In the genomic region with DNA sequence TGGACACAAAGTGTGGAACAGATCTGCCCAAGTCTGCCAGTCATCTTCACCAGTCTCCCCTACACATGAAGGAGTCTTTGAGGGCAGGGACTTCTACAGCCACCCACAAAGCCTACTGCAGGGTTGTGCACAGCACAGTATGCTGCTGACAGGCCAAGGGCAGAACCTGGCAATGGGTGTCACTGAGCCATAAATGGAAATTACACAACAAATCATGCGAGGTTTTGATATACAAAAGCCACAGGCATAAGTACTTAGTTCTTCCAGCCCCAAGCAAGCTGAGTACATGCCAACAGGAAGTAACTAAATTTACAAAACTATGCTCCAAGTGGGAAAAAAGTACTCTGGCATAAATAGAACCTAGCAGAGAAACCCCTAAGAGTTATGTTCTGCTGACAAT, we compare ENCODE assay signal across 18 cellular contexts. TPM values are rescaled to one million over a fixed set of nuclear protein-coding genes. Genes with fewer than 3 reads are reported as not detected.
A peak's percentile ranks its signal among the peaks of the same experiment; 100 is the strongest.
DNase-seq lines count a peak whose midpoint lies in the region; TF ChIP-seq lines count a peak whose summit lies in the region.
"Had no signal": no experiment of that assay in that cellular context is flagged by ENCODE, and none has a peak within 500 bp of the region (broad histone marks: within the 10 kb centered on the region; RNA-seq: fewer than 3 reads in every experiment).

No MANE protein-coding gene starts in this region.

- POLR2A ChIA-PET in RWPE1 (lab: Yijun Ruan, JAX; ENCODE audit: low non-redundant PET), result no interaction called here
- POLR2A ChIA-PET in CD8-positive, alpha-beta memory T cell (lab: Charles Lee), result no interaction called here

- H3K4me3 ChIP-seq in left ventricle myocardium inferior (no peak overlapping the region), spleen (peak overlapping the region in 1 of 8 donors; percentile 3)
- H3K4me3 ChIP-seq in CD8-positive, alpha-beta memory T cell (ENCODE audit: low read length), result no peak overlapping the region
- H3K4me3 ChIP-seq: cardiac muscle cell, mucosa of descending colon had no signal

- no peaks in the 10 kb centered on the region for H3K27me3 Mint-ChIP-seq in CD8-positive, alpha-beta memory T cell
- H3K27me3 Mint-ChIP-seq: activated CD8-positive, alpha-beta memory T cell treated with anti-CD3 and anti-CD28 coated beads, Interleukin-2, amount 10 ng/mL, durations not matched to agents 7 days and 5 days; activated naive CD8-positive, alpha-beta T cell treated with anti-CD3 and anti-CD28 coated beads for 36 hours had no signal

- H3K27ac ChIP-seq in RWPE1 (peak overlapping the region; percentile 49), left ventricle myocardium inferior (replicated peaks) (peak overlapping the region; percentile 42), spleen (peak overlapping the region in 6 of 8 donors; percentile 25 to 71 (median 37))
- no peak overlapping the region for H3K27ac ChIP-seq in CD8-positive, alpha-beta memory T cell (ENCODE audit: low read depth, low read length)
- H3K27ac ChIP-seq: 22Rv1, cardiac muscle cell had no signal

- H3K36me3 ChIP-seq in left ventricle myocardium inferior (peaks cover 96% of the 10 kb centered on the region), spleen (peaks cover 9 to 100% (median 96%) of the 10 kb centered on the region in 6 donors)
- peaks cover 71% of the 10 kb centered on the region for H3K36me3 ChIP-seq in CD8-positive, alpha-beta memory T cell (ENCODE audit: insufficient read depth, low read length)

- no peak for TF ChIP-seq POLR2A in spleen (IDR thresholded peaks at IDR 0.05)

- peaks cover 39% of the 10 kb centered on the region for H3K4me1 ChIP-seq in left ventricle myocardium inferior
- peaks cover 0 to 41% (median 27%) of the 10 kb centered on the region in 6 donors for H3K4me1 ChIP-seq in spleen
- H3K4me1 ChIP-seq in CD8-positive, alpha-beta memory T cell (ENCODE audit: insufficient read depth, low read length), result no peaks in the 10 kb centered on the region

- CTCF ChIA-PET in RWPE1 (lab: Yijun Ruan, JAX), result no interaction called here
- CTCF ChIA-PET in CD8-positive, alpha-beta memory T cell (lab: Charles Lee), result interaction anchor here (2.4 kb wide), 1 partner anchor 7 kb away, joined by 7 read pairs; the partner anchor contains the start of gene PSMC3IP

- intact Hi-C loops in left ventricle myocardium inferior (cut with micrococcal nuclease), result no loop called here
- intact Hi-C loops in spleen (cut with DNase I; ENCODE audit: low total_unique reads), result no loop called here

- H3K9me3 ChIP-seq in left ventricle myocardium inferior (replicated peaks), result no peaks in the 10 kb centered on the region
- no peaks in the 10 kb centered on the region for H3K9me3 ChIP-seq in spleen
- no peaks in the 10 kb centered on the region for H3K9me3 ChIP-seq in CD8-positive, alpha-beta memory T cell (ENCODE audit: low read length)
- H3K9me3 ChIP-seq: mucosa of descending colon had no signal

- TF ChIP-seq CTCF in RWPE1 (conservative IDR thresholded peaks at IDR 0.05; ENCODE audit: low read depth) (no peak), left ventricle myocardium inferior (IDR thresholded peaks at IDR 0.05; ENCODE audit: borderline replicate concordance) (no peak), spleen (IDR thresholded peaks at IDR 0.05 in 8 of 11, conservative IDR thresholded peaks at IDR 0.05 in 3 of 11) (no peak)

- H3K27ac Mint-ChIP-seq in CD8-positive, alpha-beta memory T cell, result peak overlapping the region in 1 of 8 donors; percentile 14
- H3K27ac Mint-ChIP-seq: activated CD8-positive, alpha-beta memory T cell treated with anti-CD3 and anti-CD28 coated beads, Interleukin-2, amount 10 ng/mL, durations not matched to agents 7 days and 5 days; CD8-positive, alpha-beta T cell had no signal

- no peaks in the 10 kb centered on the region for H3K9me3 Mint-ChIP-seq in CD8-positive, alpha-beta memory T cell
- H3K9me3 Mint-ChIP-seq: activated naive CD8-positive, alpha-beta T cell treated with anti-CD3 and anti-CD28 coated beads for 36 hours; CD8-positive, alpha-beta T cell had no signal

- peaks cover 3 to 7% (median 6%) of the 10 kb centered on the region in 3 donors for H3K4me1 Mint-ChIP-seq in CD8-positive, alpha-beta memory T cell
- H3K4me1 Mint-ChIP-seq: activated CD8-positive, alpha-beta memory T cell treated with anti-CD3 and anti-CD28 coated beads, Interleukin-2, amount 10 ng/mL, durations not matched to agents 7 days and 5 days had no signal

- H3K36me3 Mint-ChIP-seq in CD8-positive, alpha-beta memory T cell, result peaks cover 3 to 98% (median 15%) of the 10 kb centered on the region in 3 donors

- no peak overlapping the region for H3K4me3 Mint-ChIP-seq in CD8-positive, alpha-beta memory T cell
- H3K4me3 Mint-ChIP-seq: activated CD8-positive, alpha-beta memory T cell treated with anti-CD3 and anti-CD28 coated beads, Interleukin-2, amount 10 ng/mL, durations not matched to agents 7 days and 5 days; activated naive CD8-positive, alpha-beta T cell treated with anti-CD3 and anti-CD28 coated beads for 36 hours; CD8-positive, alpha-beta T cell had no signal

- H3K27me3 ChIP-seq in left ventricle myocardium inferior (ENCODE audit: low read depth) (no peaks in the 10 kb centered on the region), spleen (replicated peaks in 1 of 7) (no peaks in the 10 kb centered on the region)
- no peaks in the 10 kb centered on the region for H3K27me3 ChIP-seq in CD8-positive, alpha-beta memory T cell (ENCODE audit: insufficient read depth, low read length, poor library complexity, severe bottlenecking)
- H3K27me3 ChIP-seq: cardiac muscle cell had no signal

- whole genome bisulfite sequencing in spleen, 5 donors, result 23 to 67% (median 28%) methylated on average over 1 of the region's 1 CpG

- DNase-seq in NOMO-1 treated with DMSO at 0.1 percent for 48 hours (lab: John Stamatoyannopoulos, UW; ENCODE audit: unreplicated experiment) (peak; percentile 27), NOMO-1 treated with dmso at 0.1 percent for 144 hours (lab: John Stamatoyannopoulos, UW; ENCODE audit: unreplicated experiment) (no peak), RWPE1 (ENCODE audit: low spot score) (no peak), left ventricle myocardium inferior (no peak), spleen (no peak), NCI-H446 (lab: John Stamatoyannopoulos, UW) (no peak), NCI-H1048 (lab: John Stamatoyannopoulos, UW) (no peak)
- no peak for DNase-seq in CD8-positive, alpha-beta memory T cell
- DNase-seq: activated CD8-positive, alpha-beta memory T cell treated with anti-CD3 and anti-CD28 coated beads, Interleukin-2, amount 10 ng/mL, durations not matched to agents 7 days and 5 days; activated naive CD8-positive, alpha-beta T cell treated with anti-CD3 and anti-CD28 coated beads for 36 hours; CD8-positive, alpha-beta T cell; mucosa of descending colon; NCI-H1417; nucleus accumbens; OCI-M1; stimulated activated CD4-positive, alpha-beta T cell treated with anti-CD3 and anti-CD28 coated beads, Interleukin-12 subunit alpha, Interleukin-12 subunit beta, amount 100 ng/mL, for 4 hours had no signal

RNA-seq across cellular contexts. Expression of gene PSMC3IP, which starts 7.8 kb away (rescaled TPM):
- total RNA-seq in left ventricle myocardium inferior, result 2.5 TPM
- 1 to 10 TPM; 1.9 to 5.6 (median 3.4) TPM for total RNA-seq in spleen
- 1 to 10 TPM; 3.6 to 4.3 (median 4.0) TPM for polyA plus RNA-seq in spleen
- total RNA-seq in CD8-positive, alpha-beta memory T cell, result 10 to 100 TPM; 35.9 to 36.2 TPM
- polyA plus RNA-seq in CD8-positive, alpha-beta memory T cell, result 0.83 TPM

RNA-seq across cellular contexts. Expression of gene MLX, which starts 18.5 kb away (rescaled TPM):
- total RNA-seq in left ventricle myocardium inferior (79.7 TPM), spleen (10 to 100 TPM; 43.0 to 64.4 (median 55.8) TPM)
- 10 to 100 TPM; 33.0 to 39.1 (median 33.2) TPM for polyA plus RNA-seq in spleen
- total RNA-seq in CD8-positive, alpha-beta memory T cell, result 10 to 100 TPM; 61.8 to 62.3 TPM
- 52.1 TPM for polyA plus RNA-seq in CD8-positive, alpha-beta memory T cell

RNA-seq across cellular contexts. Expression of gene COASY, which starts 23.4 kb away (rescaled TPM):
- total RNA-seq in left ventricle myocardium inferior (48.8 TPM), spleen (10 to 100 TPM; 32.5 to 68.6 (median 66.5) TPM)
- polyA plus RNA-seq in spleen, result 100 to 1,000 TPM in 1 of 3 donors, 10 to 100 TPM in 2; 50.0 to 104 (median 80.6) TPM
- 100 to 1,000 TPM; 103 to 107 TPM for total RNA-seq in CD8-positive, alpha-beta memory T cell
- polyA plus RNA-seq in CD8-positive, alpha-beta memory T cell, result 65.6 TPM

RNA-seq across cellular contexts. Expression of gene RETREG3, which starts 23.8 kb away (rescaled TPM):
- total RNA-seq in left ventricle myocardium inferior (17.6 TPM), spleen (10 to 100 TPM; 65.8 to 87.5 (median 80.5) TPM)
- 10 to 100 TPM; 20.3 to 30.9 (median 30.3) TPM for polyA plus RNA-seq in spleen
- 10 to 100 TPM; 39.7 to 40.3 TPM for total RNA-seq in CD8-positive, alpha-beta memory T cell
- 109 TPM for polyA plus RNA-seq in CD8-positive, alpha-beta memory T cell

RNA-seq across cellular contexts. Expression of gene TUBG1, which starts 24.1 kb away (rescaled TPM):
- 48.0 TPM for total RNA-seq in left ventricle myocardium inferior
- total RNA-seq in spleen, result 10 to 100 TPM; 20.4 to 33.8 (median 26.3) TPM
- 10 to 100 TPM in 2 of 3 donors, 1 to 10 TPM in 1; 9.5 to 19.4 (median 16.9) TPM for polyA plus RNA-seq in spleen
- 100 to 1,000 TPM; 112 to 119 TPM for total RNA-seq in CD8-positive, alpha-beta memory T cell
- 11.1 TPM for polyA plus RNA-seq in CD8-positive, alpha-beta memory T cell

Comparison
In these comparisons a context has a peak if more than half of its experiments do, and no peak if none do; other contexts are left out.
1. RNA of gene PSMC3IP, which starts 7.8 kb away (total RNA-seq): 35.9 to 36.2 TPM in CD8-positive, alpha-beta memory T cell; 1.9 to 5.6 TPM in spleen and 2.5 TPM in left ventricle myocardium inferior (single experiment); every median in the first group is over 4 times any median in the second.